Comparison of ENCODE assay signal across 1 cellular context in genomic region chr17:70420876-70421445, GRCh38.
TF ChIP-seq lines count a peak whose summit lies in the region.

No MANE protein-coding gene starts in this region.

TF ChIP-seq in SK-N-SH treated with all-trans-retinoic acid at 6 μM for 48 hours, 23 proteins besides CTCF, POLR2A, EP300 and RAD21 (continued from another document):
- TF ChIP-seq CSRNP3 (CRISPR knock-in tag; IDR thresholded peaks at IDR 0.05) (no peak), TSHZ2 (CRISPR knock-in tag; IDR thresholded peaks at IDR 0.05) (no peak), ZFP30 (CRISPR knock-in tag; IDR thresholded peaks at IDR 0.05) (no peak), RARB (CRISPR knock-in tag; IDR thresholded peaks at IDR 0.05) (no peak)
